14 cellular contexts compared by ENCODE assay signal in genomic region chrX:153106092-153106801, GRCh38. TPM values are rescaled to one million over a fixed set of nuclear protein-coding genes. Genes with fewer than 3 reads are reported as not detected.
A peak's percentile ranks its signal among the peaks of the same experiment; 100 is the strongest.
DNase-seq lines count a peak whose midpoint lies in the region; ATAC-seq, FAIRE-seq and TF ChIP-seq lines count a peak whose summit lies in the region.
"Not testable (repeated sequence)": the region's sequence is repeated elsewhere in the genome, so short reads cannot be mapped to it uniquely, and the experiment has no call there.
"Had no signal": no experiment of that assay in that cellular context is flagged by ENCODE, and none has a peak within 500 bp of the region (broad histone marks: within the 10 kb centered on the region; RNA-seq: fewer than 3 reads in every experiment).

No MANE protein-coding gene starts in this region.

- in situ Hi-C loops in gastrocnemius medialis (cut with MboI; ENCODE audit: low sequenced_read_pairs in 4 of 4): not testable (repeated sequence)

- H3K9me3 ChIP-seq in RWPE2 (ENCODE audit: severe bottlenecking); gastrocnemius medialis: not testable (repeated sequence)

- H3K4me1 ChIP-seq in RWPE2 (ENCODE audit: insufficient read depth, poor library complexity, severe bottlenecking); gastrocnemius medialis: not testable (repeated sequence)

- H3K4me3 ChIP-seq in RWPE2 (ENCODE audit: severe bottlenecking); gastrocnemius medialis: not testable (repeated sequence)

- not testable (repeated sequence) for H3K27me3 Mint-ChIP-seq in CD14-positive monocyte (ENCODE audit: low read depth in 3 of 3); activated CD4-positive, alpha-beta memory T cell treated with anti-CD3 and anti-CD28 coated beads, Interleukin-2, amount 10 ng/mL, durations not matched to agents 7 days and 5 days; activated naive CD8-positive, alpha-beta T cell treated with anti-CD3 and anti-CD28 coated beads for 36 hours

- POLR2A ChIA-PET in activated CD4-positive, alpha-beta memory T cell treated with anti-CD3 and anti-CD28 coated beads, Interleukin-2, amount 10 ng/mL, durations not matched to agents 7 days and 5 days (lab: Charles Lee): not testable (repeated sequence)

- not testable (repeated sequence) for H3K36me3 Mint-ChIP-seq in CD14-positive monocyte; activated CD4-positive, alpha-beta memory T cell treated with anti-CD3 and anti-CD28 coated beads, Interleukin-2, amount 10 ng/mL, durations not matched to agents 7 days and 5 days (ENCODE audit: low read depth)
- peaks cover 15% of the 10 kb centered on the region for H3K36me3 Mint-ChIP-seq in activated naive CD8-positive, alpha-beta T cell treated with anti-CD3 and anti-CD28 coated beads for 36 hours

- ATAC-seq in HG03280 (IDR thresholded peaks at IDR 0.05; ENCODE audit: unreplicated experiment): peak; percentile 66
- ATAC-seq in RWPE2 (ENCODE audit: low read depth): peak; percentile 27; the same call in 1 of the 3 replicates
- peak; percentile 81 for ATAC-seq in left lobe of liver
- ATAC-seq in gastrocnemius medialis: peak; percentile 66 to 75

- DNase-seq in CD14-positive monocyte (ENCODE audit: low spot score); GM18507 (ENCODE audit: extremely low spot score, insufficient read length, low read depth); RWPE2 (ENCODE audit: low spot score); activated CD4-positive, alpha-beta memory T cell treated with anti-CD3 and anti-CD28 coated beads, Interleukin-2, amount 10 ng/mL, durations not matched to agents 7 days and 5 days; activated naive CD8-positive, alpha-beta T cell treated with anti-CD3 and anti-CD28 coated beads for 36 hours; left lobe of liver (ENCODE audit: low spot score); gastrocnemius medialis: not testable (repeated sequence)

- peak overlapping the region in 6 of 7 donors; percentile 20 to 81 (median 55) for H3K27ac Mint-ChIP-seq in CD14-positive monocyte
- peak overlapping the region; percentile 74 for H3K27ac Mint-ChIP-seq in activated CD4-positive, alpha-beta memory T cell treated with anti-CD3 and anti-CD28 coated beads, Interleukin-2, amount 10 ng/mL, durations not matched to agents 7 days and 5 days
- peak overlapping the region; percentile 88 for H3K27ac Mint-ChIP-seq in activated naive CD8-positive, alpha-beta T cell treated with anti-CD3 and anti-CD28 coated beads for 36 hours

- H3K4me1 Mint-ChIP-seq in CD14-positive monocyte: peaks cover 14% of the 10 kb centered on the region
- H3K4me1 Mint-ChIP-seq in activated CD4-positive, alpha-beta memory T cell treated with anti-CD3 and anti-CD28 coated beads, Interleukin-2, amount 10 ng/mL, durations not matched to agents 7 days and 5 days; activated naive CD8-positive, alpha-beta T cell treated with anti-CD3 and anti-CD28 coated beads for 36 hours: not testable (repeated sequence)

- intact Hi-C loops in CD14-positive monocyte (cut with micrococcal nuclease); gastrocnemius medialis (cut with DNase I; ENCODE audit: low total_unique reads): not testable (repeated sequence)

- not testable (repeated sequence) for TF ChIP-seq POLR2A in gastrocnemius medialis (IDR thresholded peaks at IDR 0.05)

- H3K4me3 Mint-ChIP-seq in CD14-positive monocyte: peak overlapping the region in 1 of 2 donors; percentile 59
- not testable (repeated sequence) for H3K4me3 Mint-ChIP-seq in activated CD4-positive, alpha-beta memory T cell treated with anti-CD3 and anti-CD28 coated beads, Interleukin-2, amount 10 ng/mL, durations not matched to agents 7 days and 5 days; activated naive CD8-positive, alpha-beta T cell treated with anti-CD3 and anti-CD28 coated beads for 36 hours

- peak; percentile 90 for FAIRE-seq in GM18507 (lab: Jason Lieb, UNC)

- not testable (repeated sequence) for TF ChIP-seq CTCF in CD14-positive monocyte (IDR thresholded peaks at IDR 0.05); RWPE2 (IDR thresholded peaks at IDR 0.05; ENCODE audit: poor library complexity, severe bottlenecking); gastrocnemius medialis (IDR thresholded peaks at IDR 0.05 in 4 of 5, conservative IDR thresholded peaks at IDR 0.05 in 1 of 5)

- not testable (repeated sequence) for H3K27ac ChIP-seq in RWPE2 (ENCODE audit: poor library complexity, severe bottlenecking)
- H3K27ac ChIP-seq in gastrocnemius medialis: peak overlapping the region in 2 of 4 donors; percentile 46 to 48

- H3K27me3 ChIP-seq in RWPE2 (ENCODE audit: insufficient read depth, poor library complexity, severe bottlenecking); gastrocnemius medialis: not testable (repeated sequence)

- CTCF ChIA-PET in activated CD4-positive, alpha-beta memory T cell treated with anti-CD3 and anti-CD28 coated beads, Interleukin-2, amount 10 ng/mL, durations not matched to agents 7 days and 5 days (lab: Charles Lee): not testable (repeated sequence)

- not testable (repeated sequence) for H3K36me3 ChIP-seq in RWPE2 (ENCODE audit: low read depth); gastrocnemius medialis

- H3K9me3 Mint-ChIP-seq in CD14-positive monocyte: peaks cover 6 to 37% (median 19%) of the 10 kb centered on the region in 7 donors
- peaks cover 15% of the 10 kb centered on the region for H3K9me3 Mint-ChIP-seq in activated CD4-positive, alpha-beta memory T cell treated with anti-CD3 and anti-CD28 coated beads, Interleukin-2, amount 10 ng/mL, durations not matched to agents 7 days and 5 days
- H3K9me3 Mint-ChIP-seq in activated naive CD8-positive, alpha-beta T cell treated with anti-CD3 and anti-CD28 coated beads for 36 hours: not testable (repeated sequence)

RNA-seq across cellular contexts. Expression of gene PNMA6A, which starts 34.0 kb away (rescaled TPM):
- polyA plus RNA-seq in CD14-positive monocyte: under 1 TPM in 1 of 2 donors, not detected in 1; 0.12 TPM
- total RNA-seq in activated CD4-positive, alpha-beta memory T cell treated with anti-CD3 and anti-CD28 coated beads, Interleukin-2, amount 10 ng/mL, durations not matched to agents 7 days and 5 days: under 1 TPM; 0.20 to 0.25 TPM
- 1 to 10 TPM; 2.0 to 2.1 TPM for total RNA-seq in activated naive CD8-positive, alpha-beta T cell treated with anti-CD3 and anti-CD28 coated beads for 36 hours
- total RNA-seq in left lobe of liver (4.0 TPM), gastrocnemius medialis (under 1 TPM in 2 of 4 donors, not detected in 2; 0.36 to 0.44 TPM)
- total RNA-seq: PC-3 had no signal
- polyA plus RNA-seq: immature natural killer cell had no signal

RNA-seq across cellular contexts. Expression of gene PNMA3, which starts 50.0 kb away (rescaled TPM):
- not detected for polyA plus RNA-seq in CD14-positive monocyte
- 1 to 10 TPM; 3.3 to 3.6 TPM for total RNA-seq in activated CD4-positive, alpha-beta memory T cell treated with anti-CD3 and anti-CD28 coated beads, Interleukin-2, amount 10 ng/mL, durations not matched to agents 7 days and 5 days
- 1 to 10 TPM; 1.4 to 1.9 TPM for total RNA-seq in activated naive CD8-positive, alpha-beta T cell treated with anti-CD3 and anti-CD28 coated beads for 36 hours
- total RNA-seq in left lobe of liver (0.23 TPM), gastrocnemius medialis (not detected)
- total RNA-seq: A172, endothelial cell of umbilical vein, HFFc6, NCI-H460, PC-3 had no signal
- polyA plus RNA-seq: endothelial cell of umbilical vein had no signal

Comparison
In these comparisons a context has a peak if more than half of its experiments do, and no peak if none do; other contexts are left out.
1. ATAC-seq: peak in every context shown above with its lines; median percentile 81 in left lobe of liver; 70 in gastrocnemius medialis; 66 in HG03280; 27 in RWPE2.